ENCODE assay signal across 2 cellular contexts in genomic region chrX:118251251-118251650, GRCh38.
A peak's percentile ranks its signal among the peaks of the same experiment; 100 is the strongest.
TF ChIP-seq lines count a peak whose summit lies in the region.

No MANE protein-coding gene starts in this region.

TF ChIP-seq in SK-N-SH, 30 proteins besides CTCF, POLR2A, EP300 and RAD21 (continued from another document):
- 0 out of 2 replicates have a peak, but pooled peaks have one; percentile 9 for TF ChIP-seq TCF12 (IDR thresholded peaks at IDR 0.05)

TF ChIP-seq in SK-N-SH treated with all-trans-retinoic acid at 6 μM for 48 hours, 23 proteins besides CTCF, POLR2A, EP300 and RAD21 (continued from another document):
- TF ChIP-seq ZNF565 (CRISPR knock-in tag; conservative IDR thresholded peaks at IDR 0.05; ENCODE audit: low read depth): no peak
- TF ChIP-seq SNAI2 (CRISPR knock-in tag; IDR thresholded peaks at IDR 0.05): no peak
- TF ChIP-seq ARNTL (CRISPR knock-in tag; IDR thresholded peaks at IDR 0.05; ENCODE audit: borderline replicate concordance, low read depth): no peak
- no peak for TF ChIP-seq PPARA (CRISPR knock-in tag; IDR thresholded peaks at IDR 0.05; ENCODE audit: borderline replicate concordance)
- no peak for TF ChIP-seq ZC3H10 (CRISPR knock-in tag; IDR thresholded peaks at IDR 0.05)
- TF ChIP-seq ZNF8 (CRISPR knock-in tag; IDR thresholded peaks at IDR 0.05): no peak
- TF ChIP-seq PATZ1 (CRISPR knock-in tag; IDR thresholded peaks at IDR 0.05; ENCODE audit: borderline replicate concordance): no peak
